8 cellular contexts compared by ENCODE assay signal in genomic region chr12:54394281-54394719, GRCh38. TPM values are rescaled to one million over a fixed set of nuclear protein-coding genes. Genes with fewer than 3 reads are reported as not detected.
DNase-seq lines count a peak whose midpoint lies in the region; ATAC-seq and TF ChIP-seq lines count a peak whose summit lies in the region.

No MANE protein-coding gene starts in this region.

- no peak overlapping the region for H3K27ac Mint-ChIP-seq in Calu3 (ENCODE audit: unreplicated experiment)
- H3K27ac Mint-ChIP-seq in HFFc6, result peak overlapping the region; percentile 28
- peak overlapping the region; percentile 6 for H3K27ac Mint-ChIP-seq in stimulated activated effector memory CD8-positive, alpha-beta T cell treated with anti-CD3 and anti-CD28 coated beads, Interleukin-12 subunit alpha, Interleukin-12 subunit beta, amount 100 ng/mL, for 72 hours

- peaks cover 26% of the 10 kb centered on the region for H3K27me3 Mint-ChIP-seq in Calu3 (ENCODE audit: unreplicated experiment)
- peaks cover 3% of the 10 kb centered on the region for H3K27me3 Mint-ChIP-seq in HFFc6 (ENCODE audit: insufficient read depth)

- H3K4me3 Mint-ChIP-seq in Calu3 (ENCODE audit: low read depth, unreplicated experiment), result no peak overlapping the region
- H3K4me3 Mint-ChIP-seq in HFFc6, result no peak overlapping the region
- H3K4me3 Mint-ChIP-seq in stimulated activated effector memory CD8-positive, alpha-beta T cell treated with anti-CD3 and anti-CD28 coated beads, Interleukin-12 subunit alpha, Interleukin-12 subunit beta, amount 100 ng/mL, for 72 hours, result no peak overlapping the region

- no peak overlapping the region for H3K4me3 ChIP-seq in astrocyte of the spinal cord (ENCODE audit: low read depth, low read length)

- H3K9me3 Mint-ChIP-seq in Calu3 (ENCODE audit: low read depth, unreplicated experiment) (no peaks in the 10 kb centered on the region), HFFc6 (no peaks in the 10 kb centered on the region)
- H3K9me3 Mint-ChIP-seq in stimulated activated effector memory CD8-positive, alpha-beta T cell treated with anti-CD3 and anti-CD28 coated beads, Interleukin-12 subunit alpha, Interleukin-12 subunit beta, amount 100 ng/mL, for 72 hours, result no peaks in the 10 kb centered on the region

- BruUV-seq in Calu3 (replicated peaks; lab: Mats Ljungman, UMichigan), result no TSS peak

- intact Hi-C loops in Calu3 (cut with micrococcal nuclease; ENCODE audit: unreplicated experiment), result no loop called here

- DNase-seq in Calu3, result peak; percentile 76
- peak; percentile 57 for DNase-seq in HFFc6
- peak; percentile 14 for DNase-seq in NOMO-1 treated with dmso at 0.1 percent for 144 hours (lab: John Stamatoyannopoulos, UW; ENCODE audit: unreplicated experiment)
- DNase-seq in astrocyte of the spinal cord (ENCODE audit: low read depth, low spot score), result peak; percentile 33
- DNase-seq in inferior parietal cortex (ENCODE audit: extremely low spot score), result peak; percentile 92
- no peak for DNase-seq in stimulated activated effector memory CD8-positive, alpha-beta T cell treated with anti-CD3 and anti-CD28 coated beads, Interleukin-12 subunit alpha, Interleukin-12 subunit beta, amount 100 ng/mL, for 72 hours (ENCODE audit: low spot score in 2 of 2)

- TF ChIP-seq CTCF in Calu3 (IDR thresholded peaks at IDR 0.05; ENCODE audit: unreplicated experiment) (peak; percentile 74), HFFc6 (IDR thresholded peaks at IDR 0.05) (peak; percentile 93), astrocyte of the spinal cord (IDR thresholded peaks at IDR 0.05; ENCODE audit: low read depth, low read length) (peak; percentile 71)

- CTCF ChIA-PET in Calu3 (lab: Charles Lee), result interaction anchor here (1.0 to 1.4 kb wide), 2 partner anchors 24 to 45 kb away, joined by 3 to 6 read pairs; no protein-coding TSS in a partner anchor

- H3K36me3 Mint-ChIP-seq in Calu3 (ENCODE audit: insufficient read depth, unreplicated experiment) (no peaks in the 10 kb centered on the region), HFFc6 (ENCODE audit: low read depth) (peaks cover 40% of the 10 kb centered on the region)
- peaks cover 81% of the 10 kb centered on the region for H3K36me3 Mint-ChIP-seq in stimulated activated effector memory CD8-positive, alpha-beta T cell treated with anti-CD3 and anti-CD28 coated beads, Interleukin-12 subunit alpha, Interleukin-12 subunit beta, amount 100 ng/mL, for 72 hours

- H3K4me1 Mint-ChIP-seq in Calu3 (ENCODE audit: low read depth, unreplicated experiment) (no peaks in the 10 kb centered on the region), HFFc6 (ENCODE audit: low read depth) (peaks cover 21% of the 10 kb centered on the region)
- H3K4me1 Mint-ChIP-seq in stimulated activated effector memory CD8-positive, alpha-beta T cell treated with anti-CD3 and anti-CD28 coated beads, Interleukin-12 subunit alpha, Interleukin-12 subunit beta, amount 100 ng/mL, for 72 hours, result peaks cover 71% of the 10 kb centered on the region

- no peak for ATAC-seq in stimulated activated effector memory CD8-positive, alpha-beta T cell treated with anti-CD3 and anti-CD28 coated beads, Interleukin-12 subunit alpha, Interleukin-12 subunit beta, amount 100 ng/mL, for 72 hours
- ATAC-seq in HG03159 (IDR thresholded peaks at IDR 0.05; ENCODE audit: unreplicated experiment) (no peak), HG02970 (IDR thresholded peaks at IDR 0.05; ENCODE audit: low FRiP score, unreplicated experiment) (no peak)

- in situ Hi-C loops in astrocyte of the spinal cord (cut with HindIII; ENCODE audit: low sequenced_read_pairs), result no loop called here

RNA-seq across cellular contexts. Expression of gene ZNF385A, which starts 9.8 kb away (rescaled TPM):
- total RNA-seq in Calu3 (2022), result 9.1 and 9.5 TPM in 2 replicates
- 1 to 10 TPM; 4.0 to 7.4 (median 6.1) TPM for total RNA-seq in HFFc6 (2021; fragmentation: NEBNext Ultra II Directional; extraction: Animal tissue kit (Norgen Biotek cat#: 25700))

RNA-seq across cellular contexts. Expression of gene ITGA5, which starts 24.8 kb away (rescaled TPM):
- 8.0 and 9.5 TPM in 2 replicates for total RNA-seq in Calu3 (2022)
- total RNA-seq in HFFc6 (2021; fragmentation: NEBNext Ultra II Directional; extraction: Animal tissue kit (Norgen Biotek cat#: 25700)), result 100 to 1,000 TPM; 261 to 355 (median 329) TPM

RNA-seq across cellular contexts. Expression of gene GPR84, which starts 30.0 kb away (rescaled TPM):
- total RNA-seq in Calu3 (2022), result not detected in 2 replicates
- total RNA-seq in HFFc6 (2021; fragmentation: NEBNext Ultra II Directional; extraction: Animal tissue kit (Norgen Biotek cat#: 25700)), result not detected

Comparison
In these comparisons a context has a peak if more than half of its experiments do, and no peak if none do; other contexts are left out.
1. DNase-seq: peak in Calu3 (single experiment), HFFc6 (single experiment), NOMO-1 treated with dmso at 0.1 percent for 144 hours (single experiment), astrocyte of the spinal cord (single experiment) and inferior parietal cortex (single experiment); none in stimulated activated effector memory CD8-positive, alpha-beta T cell treated with anti-CD3 and anti-CD28 coated beads, Interleukin-12 subunit alpha, Interleukin-12 subunit beta, amount 100 ng/mL, for 72 hours (0 of 2).
2. RNA of gene ITGA5, which starts 24.8 kb away (total RNA-seq): 261 to 355 TPM in HFFc6; 8.0 to 9.5 TPM in Calu3; every median in the first group is over 10 times any median in the second.
3. Peak in every context shown above with its lines, with median percentiles within 50 percentile points of each other: CTCF ChIP-seq.